Comparison of ENCODE assay signal across 10 cellular contexts in the genomic region with DNA sequence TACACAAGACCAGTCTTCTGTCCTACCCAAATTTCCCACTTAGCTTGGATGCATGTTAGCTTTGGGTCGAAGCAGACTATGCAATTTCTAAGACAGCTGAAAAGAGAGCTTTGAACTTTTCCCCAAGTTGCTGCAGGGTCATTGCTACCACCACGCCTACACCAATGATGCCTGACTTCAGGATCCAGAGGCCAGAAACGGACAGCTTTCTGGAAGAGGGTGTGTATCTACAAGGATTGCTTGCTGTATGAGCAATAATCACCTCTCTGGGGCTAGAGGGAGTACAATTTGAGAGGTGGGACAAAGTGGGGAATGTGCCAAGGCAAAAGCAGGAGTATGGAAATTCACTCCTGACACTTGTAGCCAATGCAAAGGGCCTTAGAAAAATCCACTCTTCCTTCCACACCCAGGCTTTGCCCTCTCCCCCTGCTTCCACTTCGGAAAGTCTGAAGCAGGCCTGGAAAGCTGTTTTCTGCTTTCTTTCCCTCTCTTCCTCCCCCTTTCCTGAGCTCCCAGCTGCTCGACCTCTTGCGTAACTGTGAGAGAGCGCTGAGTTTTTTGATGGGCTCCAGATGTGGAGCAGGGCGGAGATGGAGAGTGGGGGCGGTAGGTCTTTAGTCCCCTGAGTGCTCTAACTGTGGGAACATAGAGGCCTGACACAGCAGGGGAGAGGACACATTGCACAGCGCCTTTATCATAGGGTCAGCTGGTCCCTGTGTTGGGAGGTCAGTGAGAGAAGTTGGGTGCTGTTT. TPM values are rescaled to one million over a fixed set of nuclear protein-coding genes. Genes with fewer than 3 reads are reported as not detected.
DNase-seq lines count a peak whose midpoint lies in the region; ATAC-seq lines count a peak whose summit lies in the region.
"Had no signal": no experiment of that assay in that cellular context is flagged by ENCODE, and none has a peak within 500 bp of the region (broad histone marks: within the 10 kb centered on the region; RNA-seq: fewer than 3 reads in every experiment).

No MANE protein-coding gene starts in this region.

- no peak for ATAC-seq in HG03439 (IDR thresholded peaks at IDR 0.05; ENCODE audit: unreplicated experiment)

- peaks cover 7 to 10% of the 10 kb centered on the region in 2 donors for H3K36me3 ChIP-seq in esophagus (ENCODE audit: control insufficient read depth in 2 of 2, insufficient read depth in 2 of 2, low read length in 1 of 2)

- peaks cover 2 to 9% of the 10 kb centered on the region in 2 donors for H3K4me1 ChIP-seq in esophagus (ENCODE audit: control insufficient read depth in 2 of 2, insufficient read depth in 2 of 2, low read length in 1 of 2)

- no peak overlapping the region for H3K4me3 ChIP-seq in esophagus (ENCODE audit: low read depth in 1 of 2, low read length in 2 of 2)

- peaks cover 0 to 4% of the 10 kb centered on the region in 2 donors for H3K9me3 ChIP-seq in esophagus (ENCODE audit: control insufficient read depth in 2 of 2, insufficient read depth in 1 of 2, low read depth in 1 of 2, low read length in 1 of 2)

- DNase-seq in DMS 273 (lab: John Stamatoyannopoulos, UW; ENCODE audit: unreplicated experiment) = peak; percentile 53
- DNase-seq in DMS 273 treated with DMSO at 0.1 percent for 48 hours (lab: John Stamatoyannopoulos, UW) = no peak
- peak; percentile 76 for DNase-seq in mucosa of gallbladder (ENCODE audit: low spot score)
- peak; percentile 82 for DNase-seq in ureter (ENCODE audit: low spot score)
- DNase-seq in kidney tubule cell (ENCODE audit: low spot score) = no peak
- DNase-seq in NCI-H524 (lab: John Stamatoyannopoulos, UW) = no peak
- DNase-seq: NCI-H2029 had no signal

- 45 to 53% methylated on average over 9 to 10 of the region's 10 CpGs for WGBS in esophagus, 2 donors

- H3K27me3 ChIP-seq in esophagus (ENCODE audit: control insufficient read depth in 1 of 2, insufficient read depth in 2 of 2, low read length in 2 of 2) = no peaks in the 10 kb centered on the region

- peak overlapping the region; percentile 51 to 71 for H3K27ac ChIP-seq in esophagus (ENCODE audit: low read depth in 2 of 2, low read length in 1 of 2)
- H3K27ac ChIP-seq: 22Rv1 had no signal

RNA-seq across cellular contexts. Expression of a gene that starts 2.1 kb away (rescaled TPM):
- 10 to 100 TPM; 12.9 to 25.7 TPM for polyA plus RNA-seq in esophagus
- total RNA-seq in mucosa of gallbladder = 89.6 TPM
- 93.1 TPM for total RNA-seq in ureter

RNA-seq across cellular contexts. Expression of a gene that starts 33.1 kb away (rescaled TPM):
- polyA plus RNA-seq in esophagus = 10 to 100 TPM; 44.7 to 58.0 TPM
- total RNA-seq in mucosa of gallbladder (134 TPM), ureter (118 TPM)

RNA-seq across cellular contexts. Expression of a gene that starts 39.6 kb away (rescaled TPM):
- 10 to 100 TPM in 1 of 2 donors, 1 to 10 TPM in 1; 8.6 to 10.9 TPM for polyA plus RNA-seq in esophagus
- total RNA-seq in mucosa of gallbladder = 20.4 TPM
- 26.7 TPM for total RNA-seq in ureter

Comparison
In these comparisons a context has a peak if more than half of its experiments do, and no peak if none do; other contexts are left out.
1. DNase-seq: peak in DMS 273 (single experiment), mucosa of gallbladder (single experiment) and ureter (single experiment); none in DMS 273 treated with DMSO at 0.1 percent for 48 hours (single experiment), kidney tubule cell (single experiment) and NCI-H524 (0 of 2).